ENCODE assay signal across 7 cellular contexts in the genomic region with DNA sequence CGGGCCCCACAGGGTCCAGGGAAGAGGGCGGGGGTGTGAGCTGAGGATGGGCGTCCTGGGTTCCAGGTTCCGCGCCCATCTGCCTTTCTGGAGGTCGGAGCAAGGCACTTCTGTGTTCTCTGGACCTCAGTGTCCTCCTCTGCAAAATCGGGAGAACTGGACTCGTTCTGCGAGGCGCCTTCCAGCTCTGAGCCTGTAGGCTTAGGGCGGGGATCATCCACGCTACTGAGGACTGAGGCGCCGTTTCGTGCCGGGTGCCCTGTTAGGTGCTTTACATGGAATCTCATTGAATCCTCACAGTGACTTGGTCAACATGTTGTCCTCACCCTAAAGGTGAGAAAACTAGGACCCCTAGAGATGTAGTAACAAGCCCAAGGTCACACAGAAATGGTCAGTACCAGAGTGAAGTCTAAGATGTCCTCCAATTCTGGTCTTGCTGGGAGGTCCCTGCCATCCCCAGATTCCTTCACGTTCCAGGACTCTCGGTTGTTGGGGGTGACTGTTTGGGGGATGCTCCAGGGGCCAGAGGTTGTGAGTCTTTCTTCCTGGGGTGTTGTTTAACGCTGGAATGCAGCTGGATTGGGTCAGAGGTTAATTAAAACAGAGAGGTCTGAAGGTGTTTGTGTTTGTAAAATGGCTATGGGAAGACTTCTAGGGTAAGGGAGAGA. TPM values are rescaled to one million over a fixed set of nuclear protein-coding genes. Genes with fewer than 3 reads are reported as not detected.
DNase-seq lines count a peak whose midpoint lies in the region; ATAC-seq, FAIRE-seq and TF ChIP-seq lines count a peak whose summit lies in the region.

No MANE protein-coding gene starts in this region.

- H3K4me3 Mint-ChIP-seq in endothelial cell (ENCODE audit: unreplicated experiment) = peak overlapping the region; percentile 85

- no peak for TF ChIP-seq POLR2A in GM12891 (IDR thresholded peaks at IDR 0.05; ENCODE audit: low read depth, low read length)

- TF ChIP-seq CTCF in endothelial cell (IDR thresholded peaks at IDR 0.05; ENCODE audit: unreplicated experiment) = no peak
- TF ChIP-seq CTCF in mucosa of descending colon (IDR thresholded peaks at IDR 0.05) = no peak

- DNase-seq in NCI-H510A (lab: John Stamatoyannopoulos, UW) = peak; percentile 49
- peak; percentile 22 for DNase-seq in endothelial cell (ENCODE audit: low spot score)
- DNase-seq in mucosa of descending colon = peak; percentile 27 to 50 (median 48)
- no peak for DNase-seq in GM12891 (ENCODE audit: insufficient read length, low spot score)

- ATAC-seq in GM19395 (IDR thresholded peaks at IDR 0.05; ENCODE audit: unreplicated experiment) (peak; percentile 16), mucosa of descending colon (peak; percentile 64), GM19452 (IDR thresholded peaks at IDR 0.05; ENCODE audit: unreplicated experiment) (no peak), HG03095 (IDR thresholded peaks at IDR 0.05; ENCODE audit: unreplicated experiment) (no peak)

- H3K27me3 Mint-ChIP-seq in endothelial cell (ENCODE audit: unreplicated experiment) = peaks cover 1% of the 10 kb centered on the region

- peaks cover 13% of the 10 kb centered on the region for H3K4me1 Mint-ChIP-seq in endothelial cell (ENCODE audit: unreplicated experiment)

- intact Hi-C loops in mucosa of descending colon (cut with DNase I, micrococcal nuclease) = no loop called here

- no peaks in the 10 kb centered on the region for H3K9me3 ChIP-seq in mucosa of descending colon

- peaks cover 3% of the 10 kb centered on the region for H3K4me1 ChIP-seq in mucosa of descending colon (ENCODE audit: low read depth)

- peak overlapping the region; percentile 19 for H3K4me3 ChIP-seq in mucosa of descending colon

- H3K36me3 Mint-ChIP-seq in endothelial cell (ENCODE audit: low read depth, unreplicated experiment) = no peaks in the 10 kb centered on the region

- H3K36me3 ChIP-seq in mucosa of descending colon (ENCODE audit: low read depth) = no peaks in the 10 kb centered on the region

- H3K27ac Mint-ChIP-seq in endothelial cell (ENCODE audit: unreplicated experiment) = no peak overlapping the region

- H3K9me3 Mint-ChIP-seq in endothelial cell (ENCODE audit: unreplicated experiment) = no peaks in the 10 kb centered on the region

- FAIRE-seq in GM12891 (lab: Jason Lieb, UNC) = no peak

TF ChIP-seq in GM12891, 5 proteins besides CTCF, POLR2A, EP300 and RAD21:
- TF ChIP-seq TAF1 (IDR thresholded peaks at IDR 0.05; ENCODE audit: low read depth, low read length) = no peak
- TF ChIP-seq POLR2AphosphoS5 (IDR thresholded peaks at IDR 0.05; ENCODE audit: low read depth, low read length) = no peak
- TF ChIP-seq PAX5 (IDR thresholded peaks at IDR 0.05; ENCODE audit: insufficient read depth, low read length, severe bottlenecking) = no peak
- TF ChIP-seq POU2F2 (IDR thresholded peaks at IDR 0.05; ENCODE audit: low read depth, low read length) = no peak
- TF ChIP-seq SPI1 (IDR thresholded peaks at IDR 0.05; ENCODE audit: low read depth, low read length) = no peak

RNA-seq across cellular contexts. Expression of a gene that starts 0.7 kb away (rescaled TPM):
- total RNA-seq in endothelial cell (ENCODE audit: unreplicated experiment) (2.4 TPM), mucosa of descending colon (10 to 100 TPM in 1 of 3 donors, 1 to 10 TPM in 2; 2.4 to 19.2 (median 3.1) TPM)
- polyA plus RNA-seq in GM12891 (2012; ENCODE audit: low read depth, missing spikeins) = 0.01 TPM

Comparison
In these comparisons a context has a peak if more than half of its experiments do, and no peak if none do; other contexts are left out.
1. ATAC-seq: peak in GM19395 (single experiment) and mucosa of descending colon (single experiment); none in GM19452 (single experiment) and HG03095 (single experiment).